ENCODE assay signal across 17 cellular contexts in the genomic region with DNA sequence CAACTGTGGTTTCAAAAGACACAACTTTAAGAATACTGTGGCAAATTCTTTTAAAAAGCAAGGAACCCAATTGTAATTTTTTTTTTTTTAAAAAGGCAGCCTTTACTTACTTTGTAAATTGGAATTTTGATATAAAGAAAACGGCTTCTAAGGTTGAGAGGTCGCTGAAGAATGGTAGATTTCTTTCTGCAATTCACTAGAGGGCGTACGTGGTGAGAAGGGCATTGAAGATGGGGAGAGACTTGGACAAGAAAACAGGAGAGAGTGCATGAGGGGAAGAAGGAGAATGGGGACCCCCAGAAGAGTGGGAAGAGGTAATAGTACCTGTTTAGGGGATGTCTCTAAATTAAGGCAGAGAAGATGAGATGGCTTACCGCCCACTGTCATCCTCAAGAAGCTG. TPM values are rescaled to one million over a fixed set of nuclear protein-coding genes. Genes with fewer than 3 reads are reported as not detected.
DNase-seq lines count a peak whose midpoint lies in the region; FAIRE-seq and TF ChIP-seq lines count a peak whose summit lies in the region.
"Had no signal": no experiment of that assay in that cellular context is flagged by ENCODE, and none has a peak within 500 bp of the region (broad histone marks: within the 10 kb centered on the region; RNA-seq: fewer than 3 reads in every experiment).

No MANE protein-coding gene starts in this region.

- no peak overlapping the region for H4K8ac ChIP-seq in mesendoderm (ENCODE audit: low read depth, low read length)

- TF ChIP-seq POLR2A in esophagus squamous epithelium (IDR thresholded peaks at IDR 0.05), result no peak

- intact Hi-C loops in esophagus squamous epithelium (cut with DNase I), result no loop called here

- no peaks in the 10 kb centered on the region for H3F3A ChIP-seq in SU-DHL-6 (ENCODE audit: insufficient read depth)

- H3K27ac ChIP-seq in SU-DHL-6 (ENCODE audit: low read depth, low read length) (no peak overlapping the region), mesendoderm (ENCODE audit: low read depth, low read length) (no peak overlapping the region), esophagus squamous epithelium (no peak overlapping the region)
- H3K27ac ChIP-seq: BLaER1 treated with 17β-estradiol and CSF1 and Interleukin-3, amounts not matched to agents 10 nM and 100 nM; SJSA1 had no signal

- TF ChIP-seq CTCF in GM06990 (IDR thresholded peaks at IDR 0.05; ENCODE audit: insufficient read depth, low read length, poor library complexity, severe bottlenecking) (peak; percentile 44), SU-DHL-6 (IDR thresholded peaks at IDR 0.05; ENCODE audit: insufficient read depth, low read length, poor library complexity, severe bottlenecking) (peak; percentile 29), esophagus squamous epithelium (IDR thresholded peaks at IDR 0.05) (no peak)

- H2AFZ ChIP-seq in SU-DHL-6 (ENCODE audit: low read depth, low read length, severe bottlenecking), result no peak overlapping the region

- H3K9me3 ChIP-seq in SU-DHL-6 (ENCODE audit: insufficient read depth, low read length), result no peaks in the 10 kb centered on the region
- H3K9me3 ChIP-seq in esophagus squamous epithelium, result no peaks in the 10 kb centered on the region
- H3K9me3 ChIP-seq: SJSA1 had no signal

- H3K79me2 ChIP-seq in SU-DHL-6 (ENCODE audit: insufficient read depth, low read length) (no peaks in the 10 kb centered on the region), mesendoderm (ENCODE audit: control insufficient read depth, insufficient read depth, low read length) (no peaks in the 10 kb centered on the region)

- FAIRE-seq in RCC 7860 (lab: Jason Lieb, UNC), result no peak
- FAIRE-seq: GM12878, GM18507 had no signal

- no peak for DNase-seq in GM06990 (ENCODE audit: extremely low read depth, insufficient read length)
- peak; percentile 10 for DNase-seq in Jurkat, Clone E6-1 (ENCODE audit: low read depth, low spot score)
- peak; percentile 41 for DNase-seq in mesendoderm
- DNase-seq in esophagus squamous epithelium (lab: John Stamatoyannopoulos, UW), result no peak
- no peak for DNase-seq in RCC 7860 (ENCODE audit: low spot score)
- DNase-seq in kidney glomerular epithelial cell (lab: John Stamatoyannopoulos, UW), result no peak
- DNase-seq: EL, Kasumi-1, NCI-H1436 treated with DMSO at 0.1 percent for 48 hours, NCI-H2081 treated with DMSO at 0.1 percent for 48 hours, NCI-H524, T-helper 1 cell had no signal

- no peak overlapping the region for H2AK5ac ChIP-seq in mesendoderm (ENCODE audit: low read length)

- H3K4me3 ChIP-seq in GM06990 (replicated peaks; ENCODE audit: low read depth, low read length) (no peak overlapping the region), SU-DHL-6 (ENCODE audit: insufficient read depth, low read length, poor library complexity, severe bottlenecking) (no peak overlapping the region), mesendoderm (ENCODE audit: low read length) (no peak overlapping the region), esophagus squamous epithelium (no peak overlapping the region)
- no peak overlapping the region for H3K4me3 ChIP-seq in Jurkat, Clone E6-1 (ENCODE audit: low read length)
- H3K4me3 ChIP-seq: BLaER1 treated with 17β-estradiol and CSF1 and Interleukin-3, amounts not matched to agents 10 nM and 100 nM; GM12878; SJSA1 had no signal

- H2BK120ac ChIP-seq in mesendoderm (ENCODE audit: low read depth, low read length), result no peak overlapping the region

- no peak overlapping the region for H3K23ac ChIP-seq in mesendoderm (ENCODE audit: low read length)

- H3K4me2 ChIP-seq in SU-DHL-6 (ENCODE audit: low read depth, low read length, poor library complexity, severe bottlenecking) (no peak overlapping the region), mesendoderm (ENCODE audit: low read length) (no peak overlapping the region)
- H3K4me2 ChIP-seq: BLaER1 treated with 17β-estradiol and CSF1 and Interleukin-3, amounts not matched to agents 10 nM and 100 nM had no signal

- no peak overlapping the region for H4K5ac ChIP-seq in mesendoderm (ENCODE audit: low read length)

- H3K18ac ChIP-seq in mesendoderm (ENCODE audit: low read length), result no peak overlapping the region

- H3K9me2 ChIP-seq in SU-DHL-6 (replicated peaks; ENCODE audit: insufficient read depth, low read length), result no peaks in the 10 kb centered on the region

- H3K56ac ChIP-seq in mesendoderm (ENCODE audit: low read length), result no peak overlapping the region

- WGBS in mesendoderm (ENCODE audit: extremely low coverage, insufficient coverage, low lambda C conversion rate), result no CpG with 5 or more reads among the region's 5 CpGs
- 61 to 74% methylated on average over 5 of the region's 5 CpGs for WGBS in esophagus squamous epithelium, 2 donors

- H4K20me1 ChIP-seq in SU-DHL-6 (ENCODE audit: low read depth, low read length), result no peaks in the 10 kb centered on the region
- H4K20me1 ChIP-seq: BLaER1 treated with 17β-estradiol and CSF1 and Interleukin-3, amounts not matched to agents 10 nM and 100 nM had no signal

- H3K79me1 ChIP-seq in mesendoderm (ENCODE audit: low read length), result no peaks in the 10 kb centered on the region

- H3K4me1 ChIP-seq in mesendoderm (ENCODE audit: control insufficient read depth, low read depth, low read length) (no peaks in the 10 kb centered on the region), esophagus squamous epithelium (no peaks in the 10 kb centered on the region)
- H3K4me1 ChIP-seq: SJSA1 had no signal

- H3K9ac ChIP-seq in SU-DHL-6 (ENCODE audit: low read length), result no peak overlapping the region
- H3K9ac ChIP-seq in mesendoderm (ENCODE audit: low read length), result no peak overlapping the region
- H3K9ac ChIP-seq: BLaER1 treated with 17β-estradiol and CSF1 and Interleukin-3, amounts not matched to agents 10 nM and 100 nM had no signal

- H2BK5ac ChIP-seq in mesendoderm (ENCODE audit: low read length), result no peak overlapping the region

- no peaks in the 10 kb centered on the region for H3K36me3 ChIP-seq in GM06990 (ENCODE audit: control insufficient read depth, insufficient read depth, low read length)
- no peaks in the 10 kb centered on the region for H3K36me3 ChIP-seq in SU-DHL-6 (ENCODE audit: low read length)
- no peaks in the 10 kb centered on the region for H3K36me3 ChIP-seq in mesendoderm (ENCODE audit: control insufficient read depth, insufficient read depth, low read length)
- no peaks in the 10 kb centered on the region for H3K36me3 ChIP-seq in esophagus squamous epithelium
- H3K36me3 ChIP-seq: BLaER1 treated with 17β-estradiol and CSF1 and Interleukin-3, amounts not matched to agents 10 nM and 100 nM; SJSA1 had no signal

- H3K27me3 ChIP-seq in GM06990 (replicated peaks; ENCODE audit: control insufficient read depth, insufficient read depth, low read length), result no peaks in the 10 kb centered on the region
- H3K27me3 ChIP-seq in SU-DHL-6 (ENCODE audit: low read length), result no peaks in the 10 kb centered on the region
- no peaks in the 10 kb centered on the region for H3K27me3 ChIP-seq in mesendoderm (ENCODE audit: insufficient read depth, low read length, poor library complexity)
- peaks cover 0 to 13% (median 0%) of the 10 kb centered on the region in 4 donors for H3K27me3 ChIP-seq in esophagus squamous epithelium
- H3K27me3 ChIP-seq: BLaER1 treated with 17β-estradiol and CSF1 and Interleukin-3, amounts not matched to agents 10 nM and 100 nM; SJSA1 had no signal

- no peak overlapping the region for H3K4ac ChIP-seq in mesendoderm (ENCODE audit: low read depth, low read length)

- no peak overlapping the region for H2BK15ac ChIP-seq in mesendoderm (replicated peaks; ENCODE audit: low read depth)

RNA-seq across cellular contexts. Expression of gene PABPC3, which starts 33.5 kb away (rescaled TPM):
- 2.1 TPM for polyA plus RNA-seq in Jurkat, Clone E6-1 (2012; ENCODE audit: insufficient read depth, insufficient read length)
- polyA plus RNA-seq in mesendoderm (2013, experiment 1 of 2), result 0.37 TPM
- polyA plus RNA-seq in mesendoderm (2013, experiment 2 of 2), result 0.27 TPM
- total RNA-seq in esophagus squamous epithelium, result under 1 TPM; 0.12 to 0.23 (median 0.21) TPM

Comparison
In these comparisons a context has a peak if more than half of its experiments do, and no peak if none do; other contexts are left out.
1. DNase-seq: peak in Jurkat, Clone E6-1 (single experiment) and mesendoderm (single experiment); none in GM06990 (single experiment), esophagus squamous epithelium (single experiment), RCC 7860 (single experiment) and kidney glomerular epithelial cell (single experiment).
2. CTCF ChIP-seq: peak in GM06990 (single experiment) and SU-DHL-6 (single experiment); none in esophagus squamous epithelium (0 of 6).